ENCODE assay signal across 8 cellular contexts in the genomic region with DNA sequence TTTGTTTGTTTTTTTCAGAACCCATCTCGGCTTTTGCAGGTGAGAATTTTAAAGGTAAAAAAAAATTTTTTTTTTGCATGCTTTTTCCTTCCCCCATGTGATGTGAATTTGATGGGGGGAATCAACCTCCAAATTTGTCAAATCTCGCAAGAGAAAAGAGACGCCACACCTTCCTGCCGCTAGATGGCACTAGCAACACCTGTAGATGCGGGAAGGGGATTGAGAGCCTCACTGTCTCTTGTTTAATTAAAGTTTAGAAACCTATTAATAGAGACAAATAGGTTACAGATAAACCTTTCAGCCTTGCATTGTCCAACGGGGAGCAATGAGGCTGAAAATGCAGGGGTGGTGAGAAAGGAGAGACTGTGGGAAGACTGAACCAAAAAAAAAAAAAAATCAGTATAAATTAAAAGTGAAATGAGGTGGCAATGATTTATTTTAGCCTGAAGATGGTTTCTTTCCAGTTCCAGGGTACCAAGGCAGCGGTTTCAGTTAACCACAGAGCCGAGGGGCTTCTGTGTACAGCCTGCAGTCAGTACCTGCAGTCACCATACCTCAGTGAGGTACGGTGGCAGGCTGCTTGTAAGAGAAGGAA.
DNase-seq lines count a peak whose midpoint lies in the region; ATAC-seq, FAIRE-seq and TF ChIP-seq lines count a peak whose summit lies in the region.

No MANE protein-coding gene starts in this region.

- peaks cover 1% of the 10 kb centered on the region for H3K36me3 ChIP-seq in bronchial epithelial cell (ENCODE audit: control insufficient read depth, insufficient read depth, low read length)

- no peaks in the 10 kb centered on the region for H3K27me3 ChIP-seq in bronchial epithelial cell (ENCODE audit: control insufficient read depth, insufficient read depth, low read length)

- H3K4me3 ChIP-seq in bronchial epithelial cell (ENCODE audit: low read depth, low read length), result no peak overlapping the region

- intact Hi-C loops in left colon (cut with DNase I, micrococcal nuclease), result loop anchor here in 1 of 2 donors (5.0 kb wide), 1 partner anchor 120 kb away; no protein-coding TSS in a partner anchor

- FAIRE-seq in bronchial epithelial cell (lab: Jason Lieb, UNC), result no peak

- TF ChIP-seq CTCF in bronchial epithelial cell (IDR thresholded peaks at IDR 0.05; ENCODE audit: insufficient read depth, low read length, severe bottlenecking), result peak; percentile 86

- DNase-seq in CD1c-positive myeloid dendritic cell (ENCODE audit: extremely low spot score) (peak; percentile 59), GM19240 (ENCODE audit: insufficient read length, low spot score) (peak; percentile 56), NCI-H1092 (lab: John Stamatoyannopoulos, UW) (peak; percentile 41), UCSD-AML1 (lab: John Stamatoyannopoulos, UW; ENCODE audit: unreplicated experiment) (peak; percentile 17), bronchial epithelial cell (ENCODE audit: low read depth) (peak; percentile 59), left colon (peak; percentile 57 to 72)
- DNase-seq in stimulated activated CD4-positive, alpha-beta T cell treated with anti-CD3 and anti-CD28 coated beads, TNF-alpha, amount 100 ng/mL, for 1 hour (ENCODE audit: low read depth in 3 of 3, low spot score in 1 of 3), result peak in 2 of 3 donors; percentile 3 to 30

- ATAC-seq in left colon (no peak), GM21528 (IDR thresholded peaks at IDR 0.05; ENCODE audit: low FRiP score, unreplicated experiment) (no peak)
